1 cellular context compared by ENCODE assay signal in genomic region chr14:64293976-64294671, GRCh38.
TF ChIP-seq lines count a peak whose summit lies in the region.

TSS of gene ESR2 (minus strand) at chr14:64294371. CDS start at chr14:64282985, 11,386 bp downstream.

TF ChIP-seq in GM12878, 131 proteins besides CTCF, POLR2A, EP300 and RAD21 (continued from another document):
- peak; percentile 15; the same call in 1 of the 2 replicates for TF ChIP-seq ATF3 (IDR thresholded peaks at IDR 0.05; ENCODE audit: borderline replicate concordance, extremely low read depth, low read depth, low read length)
- TF ChIP-seq GATAD2B (conservative IDR thresholded peaks at IDR 0.05; ENCODE audit: low read depth), result peak; percentile 64; the same call in 1 of the 2 replicates
- TF ChIP-seq IRF4 (IDR thresholded peaks at IDR 0.05; ENCODE audit: low read depth, low read length), result no peak
- TF ChIP-seq E2F8 (IDR thresholded peaks at IDR 0.05; ENCODE audit: low read depth, partially characterized antibody), result no peak
- no peak for TF ChIP-seq MTA3 (IDR thresholded peaks at IDR 0.05; ENCODE audit: borderline replicate concordance, low read length)
- TF ChIP-seq STAT1 (conservative IDR thresholded peaks at IDR 0.05), result no peak
- TF ChIP-seq POU2F2 (IDR thresholded peaks at IDR 0.05; ENCODE audit: borderline replicate concordance, low read depth, low read length), result no peak
- no peak for TF ChIP-seq NR2F1 (conservative IDR thresholded peaks at IDR 0.05)
- TF ChIP-seq BCL11A (IDR thresholded peaks at IDR 0.05; ENCODE audit: low read depth, low read length), result no peak
- TF ChIP-seq BHLHE40 (IDR thresholded peaks at IDR 0.05; ENCODE audit: borderline replicate concordance in 1 of 2, low read depth in 2 of 2, low read length in 1 of 2), result peak in 1 of 2 experiments; percentile 63; a peak in 1 of 4 replicates
- no peak for TF ChIP-seq REST (IDR thresholded peaks at IDR 0.05; ENCODE audit: low read depth, low read length)
- TF ChIP-seq USF2 (IDR thresholded peaks at IDR 0.05; ENCODE audit: borderline replicate concordance, low read depth, low read length), result peak; percentile 33; the same call in 1 of the 2 replicates
- TF ChIP-seq IKZF1 (conservative IDR thresholded peaks at IDR 0.05), result peak; percentile 50; the same call in 1 of the 2 replicates
- TF ChIP-seq NBN (IDR thresholded peaks at IDR 0.05), result no peak
- TF ChIP-seq CHD1 (IDR thresholded peaks at IDR 0.05; ENCODE audit: low read depth, low read length), result no peak
- TF ChIP-seq MYC (IDR thresholded peaks at IDR 0.05; ENCODE audit: insufficient read depth, insufficient read length, insufficient replicate concordance, low read length, severe bottlenecking), result no peak
- no peak for TF ChIP-seq NFXL1 (IDR thresholded peaks at IDR 0.05; ENCODE audit: borderline replicate concordance)
- TF ChIP-seq CEBPB (IDR thresholded peaks at IDR 0.05; ENCODE audit: borderline replicate concordance in 1 of 2, low read depth in 2 of 2, low read length in 2 of 2), result no peak
- TF ChIP-seq ZNF274 (IDR thresholded peaks at IDR 0.05; ENCODE audit: insufficient read depth, insufficient read length), result no peak
- TF ChIP-seq MXI1 (IDR thresholded peaks at IDR 0.05; ENCODE audit: low read depth, low read length), result no peak; the same call in 1 of the 2 replicates
- no peak for TF ChIP-seq CREB1 (IDR thresholded peaks at IDR 0.05; ENCODE audit: low read depth)
- no peak for TF ChIP-seq RB1 (IDR thresholded peaks at IDR 0.05; ENCODE audit: borderline replicate concordance)
- no peak for TF ChIP-seq SKIL (IDR thresholded peaks at IDR 0.05; ENCODE audit: low read depth, poor library complexity, severe bottlenecking)
- TF ChIP-seq CHD4 (IDR thresholded peaks at IDR 0.05), result no peak
- TF ChIP-seq IRF5 (IDR thresholded peaks at IDR 0.05; ENCODE audit: borderline replicate concordance), result no peak
- 0 out of 2 replicates have a peak, but pooled peaks have one; percentile 36 for TF ChIP-seq YY1 (IDR thresholded peaks at IDR 0.05; ENCODE audit: low read depth, low read length)
